Comparison of ENCODE assay signal across 14 cellular contexts in genomic region chr10:129785536-129785981, GRCh38.
"Had no signal": no experiment of that assay in that cellular context is flagged by ENCODE, and none has a peak within 500 bp of the region (broad histone marks: within the 10 kb centered on the region; RNA-seq: fewer than 3 reads in every experiment).

No MANE protein-coding gene starts in this region.

- H3K9me3 ChIP-seq: right lobe of liver had no signal

- H3K27me3 ChIP-seq: cardiac muscle cell, dorsolateral prefrontal cortex, right lobe of liver, stomach had no signal

- DNase-seq: activated B cell treated with CpG ODN at 0.5 μM for 24 hours; activated CD4-positive, alpha-beta T cell treated with anti-CD3 and anti-CD28 coated beads for 4 hours; activated CD8-positive, alpha-beta T cell treated with anti-CD3 and anti-CD28 coated beads, Interleukin-2, amount 10 ng/mL, durations not matched to agents 7 days and 5 days; amniotic stem cell; foreskin melanocyte; mammary epithelial cell; right lobe of liver; stimulated activated CD4-positive, alpha-beta T cell treated with anti-CD3 and anti-CD28 coated beads, Interleukin-4, amount 100 ng/mL, for 24 hours; stomach; trophoblast cell had no signal

- H3K27ac ChIP-seq: cardiac muscle cell, dorsolateral prefrontal cortex, left lung, right lobe of liver, stomach had no signal

- H3K36me3 ChIP-seq: cardiac muscle cell, left lung, right lobe of liver, stomach had no signal

- H3K4me3 ChIP-seq: cardiac muscle cell, dorsolateral prefrontal cortex, left lung, right lobe of liver, smooth muscle cell, stomach had no signal

- H3K4me1 ChIP-seq: left lung, right lobe of liver, stomach had no signal
